ENCODE assay signal across 12 cellular contexts in genomic region chr2:26840937-26841610, GRCh38. TPM values are rescaled to one million over a fixed set of nuclear protein-coding genes. Genes with fewer than 3 reads are reported as not detected.
DNase-seq lines count a peak whose midpoint lies in the region; ATAC-seq, FAIRE-seq and TF ChIP-seq lines count a peak whose summit lies in the region.
"Had no signal": no experiment of that assay in that cellular context is flagged by ENCODE, and none has a peak within 500 bp of the region (broad histone marks: within the 10 kb centered on the region; RNA-seq: fewer than 3 reads in every experiment).

No MANE protein-coding gene starts in this region.

- H3K27me3 ChIP-seq in H1 (replicated peaks in 1 of 4; ENCODE audit: control insufficient read depth in 3 of 4, extremely low read depth in 1 of 4, insufficient read depth in 3 of 4, low read length in 3 of 4) = peaks cover 0 to 12% (median 5%) of the 10 kb centered on the region in 4 experiments; a peak in 4 of 7 replicates

- H3K4me3 ChIP-seq in A549 = no peak overlapping the region
- no peak overlapping the region for H3K4me3 ChIP-seq in H1 (ENCODE audit: extremely low read depth in 1 of 4, insufficient read depth in 2 of 4, low read depth in 3 of 4, low read length in 4 of 4)
- H3K4me3 ChIP-seq: colonic mucosa, hepatocyte had no signal

- H3K79me1 ChIP-seq in H1 (ENCODE audit: low read depth, low read length) = no peaks in the 10 kb centered on the region

- H4K8ac ChIP-seq in H1 (ENCODE audit: extremely low read depth, insufficient read depth, low read length) = no peak overlapping the region

- TF ChIP-seq CTCF in A549 (IDR thresholded peaks at IDR 0.05) (no peak), H1 (IDR thresholded peaks at IDR 0.05; ENCODE audit: control extremely low read depth in 1 of 3, insufficient read depth in 1 of 3, low read depth in 1 of 3, low read length in 3 of 3) (peak in 2 of 3 experiments; percentile 5 to 11; a peak in 1 of 4 replicates)

- no peak overlapping the region for H2BK20ac ChIP-seq in H1 (ENCODE audit: low read length)

- no peak overlapping the region for H2BK15ac ChIP-seq in H1 (ENCODE audit: low read length)

- CTCF ChIA-PET in A549 (lab: Yijun Ruan, JAX) = interaction anchor here (0.7 to 25.2 kb wide), 7 partner anchors 11 to 316 kb away, joined by 4 to 669 read pairs (median 128); no protein-coding TSS in a partner anchor
- CTCF ChIA-PET in H1 (lab: Charles Lee; ENCODE audit: partially characterized antibody) = interaction anchor here (0.6 to 14.4 kb wide), 9 partner anchors 69 to 1492 kb away, joined by 3 to 235 read pairs (median 9); no protein-coding TSS in a partner anchor

- TF ChIP-seq POLR2A in A549 (IDR thresholded peaks at IDR 0.05; ENCODE audit: low read length) (no peak), H1 (IDR thresholded peaks at IDR 0.05; ENCODE audit: control extremely low read depth in 1 of 2, low read depth in 2 of 2, low read length in 2 of 2) (no peak)

- POLR2A ChIA-PET in A549 (lab: Yijun Ruan, JAX) (no interaction called here), H1 (lab: Charles Lee; ENCODE audit: partially characterized antibody) (no interaction called here)

- ATAC-seq in A549 = peak; percentile 83 to 91
- no peak for ATAC-seq in HG02759 (IDR thresholded peaks at IDR 0.05; ENCODE audit: unreplicated experiment)
- ATAC-seq in GM21423 (IDR thresholded peaks at IDR 0.05; ENCODE audit: unreplicated experiment) = no peak

- H3K23me2 ChIP-seq in H1 (ENCODE audit: low read depth, low read length) = no peaks in the 10 kb centered on the region

- 6% methylated on average over 4 of the region's 4 CpGs for WGBS in A549 (ENCODE audit: missing lambda C conversion rate)
- 84% methylated on average over 4 of the region's 4 CpGs; no CpG with 5 or more reads in 1 of the 2 experiments for WGBS in H1 (ENCODE audit: extremely low coverage in 1 of 2, insufficient coverage in 1 of 2, insufficient read length in 1 of 2, insufficient replicate concordance in 2 of 2, low coverage in 1 of 2, low lambda C conversion rate in 2 of 2, missing lambda C conversion rate in 1 of 2), 2 experiments

- H2BK12ac ChIP-seq in H1 (ENCODE audit: low read depth, low read length) = no peak overlapping the region

- no peak for TF ChIP-seq EP300 in A549 (IDR thresholded peaks at IDR 0.05)
- TF ChIP-seq EP300 in H1 (IDR thresholded peaks at IDR 0.05; ENCODE audit: borderline replicate concordance in 1 of 2, low read depth in 2 of 2, low read length in 2 of 2) = no peak

- no peak overlapping the region for H2AK5ac ChIP-seq in H1 (ENCODE audit: low read depth, low read length)

- no peak overlapping the region for H2AFZ ChIP-seq in H1 (ENCODE audit: low read length)
- H2AFZ ChIP-seq: hepatocyte had no signal

- 0 out of 5 replicates have a peak, but pooled peaks of 1 of the 2 experiments have one; percentile 24 for TF ChIP-seq RAD21 in A549 (conservative IDR thresholded peaks at IDR 0.05 in 1 of 2, IDR thresholded peaks at IDR 0.05 in 1 of 2)
- TF ChIP-seq RAD21 in H1 (IDR thresholded peaks at IDR 0.05 in 1 of 2, conservative IDR thresholded peaks at IDR 0.05 in 1 of 2; ENCODE audit: low read depth in 2 of 2, low read length in 2 of 2) = 0 out of 4 replicates have a peak, but pooled peaks of 1 of the 2 experiments have one; percentile 16

- no peaks in the 10 kb centered on the region for H4K20me1 ChIP-seq in H1 (replicated peaks in 1 of 2; ENCODE audit: control insufficient read depth in 1 of 2, insufficient read depth in 2 of 2, low read length in 2 of 2)

- H3K14ac ChIP-seq in H1 (ENCODE audit: insufficient read length) = no peak overlapping the region

- H3K4me1 ChIP-seq in A549 (peaks cover 2% of the 10 kb centered on the region; the same call in 2 of the 3 replicates), H1 (replicated peaks in 1 of 4; ENCODE audit: control insufficient read depth in 3 of 4, insufficient read depth in 4 of 4, low read length in 3 of 4) (peaks cover 0 to 2% (median 0%) of the 10 kb centered on the region in 4 experiments; a peak in 2 of 7 replicates)
- H3K4me1 ChIP-seq: colonic mucosa had no signal

- no peaks in the 10 kb centered on the region for H3K36me3 ChIP-seq in H1 (ENCODE audit: control insufficient read depth in 2 of 4, insufficient read depth in 4 of 4, low read length in 3 of 4)
- H3K36me3 ChIP-seq: colonic mucosa had no signal

- no peaks in the 10 kb centered on the region for H3K79me2 ChIP-seq in H1 (ENCODE audit: control insufficient read depth in 1 of 2, insufficient read depth in 2 of 2, low read length in 2 of 2)
- H3K79me2 ChIP-seq: hepatocyte had no signal

- H3K4me2 ChIP-seq in A549 (no peak overlapping the region), H1 (ENCODE audit: insufficient read depth in 1 of 2, low read depth in 2 of 2, low read length in 2 of 2) (no peak overlapping the region)
- H3K4me2 ChIP-seq: hepatocyte had no signal

- H3K4ac ChIP-seq in H1 (replicated peaks; ENCODE audit: insufficient read length, low read depth, low read length) = no peak overlapping the region

- H3K23ac ChIP-seq in H1 (ENCODE audit: insufficient read length) = no peak overlapping the region

- H3K27ac ChIP-seq in A549 (no peak overlapping the region), H1 (ENCODE audit: low read depth, low read length) (no peak overlapping the region), substantia nigra (ENCODE audit: low read depth, low read length, poor library complexity, severe bottlenecking) (no peak overlapping the region)
- H3K27ac ChIP-seq: colonic mucosa, hepatocyte had no signal

- no peak overlapping the region for H4K5ac ChIP-seq in H1 (ENCODE audit: insufficient read length, low read depth, low read length)

- H3K9ac ChIP-seq in H1 (replicated peaks in 1 of 4; ENCODE audit: extremely low read depth in 1 of 4, low read depth in 3 of 4, low read length in 3 of 4) = no peak overlapping the region

- H3K56ac ChIP-seq in H1 (replicated peaks; ENCODE audit: insufficient read length, low read depth, low read length) = no peak overlapping the region

- FAIRE-seq in A549 (lab: Jason Lieb, UNC) = no peak
- no peak for FAIRE-seq in H1 (lab: Jason Lieb, UNC)

- no peak overlapping the region for H2BK120ac ChIP-seq in H1 (replicated peaks; ENCODE audit: low read depth, low read length)

- H2BK5ac ChIP-seq in H1 (ENCODE audit: low read depth, low read length) = no peak overlapping the region

- H3K9me3 ChIP-seq in A549 (peaks cover 7% of the 10 kb centered on the region; the same call in 1 of the 3 replicates), H1 (ENCODE audit: insufficient read depth in 2 of 2, low read depth in 1 of 2, low read length in 1 of 2) (no peaks in the 10 kb centered on the region)
- H3K9me3 ChIP-seq: colonic mucosa had no signal

- no peak overlapping the region for H4K91ac ChIP-seq in H1 (replicated peaks; ENCODE audit: insufficient read length, low read length)

- no peak overlapping the region for H3K18ac ChIP-seq in H1 (ENCODE audit: extremely low read depth, low read length)

- peak; percentile 48 to 58 for DNase-seq in A549 (ENCODE audit: low read depth in 1 of 2, low spot score in 1 of 2)
- peak; percentile 19 for DNase-seq in Daoy (ENCODE audit: low read depth)
- DNase-seq in NCI-H2196 treated with DMSO at 0.1 percent for 48 hours (lab: John Stamatoyannopoulos, UW; ENCODE audit: unreplicated experiment) = peak; percentile 18
- DNase-seq in H1 (ENCODE audit: low read depth in 1 of 2, low spot score in 2 of 2) = no peak
- no peak for DNase-seq in GOT3 (lab: John Stamatoyannopoulos, UW)
- DNase-seq in substantia nigra (lab: John Stamatoyannopoulos, UW) = no peak
- DNase-seq: activated effector memory CD4-positive, alpha-beta T cell treated with Interleukin-2 at 50 U/mL for 16 hours; colonic mucosa; midbrain had no signal

TF ChIP-seq in A549, 52 proteins besides CTCF, POLR2A, EP300 and RAD21 (continues in another document):
- TF ChIP-seq KDM5A (IDR thresholded peaks at IDR 0.05) = no peak
- TF ChIP-seq RCOR1 (IDR thresholded peaks at IDR 0.05; ENCODE audit: low read depth, low read length) = no peak

TF ChIP-seq in H1, 55 proteins besides CTCF, POLR2A, EP300 and RAD21 (continues in another document):
- TF ChIP-seq TAF1 (IDR thresholded peaks at IDR 0.05; ENCODE audit: low read depth, low read length) = no peak
- no peak for TF ChIP-seq RFX5 (IDR thresholded peaks at IDR 0.05; ENCODE audit: borderline replicate concordance, low read depth, low read length)

RNA-seq across cellular contexts. Expression of gene DPYSL5, which starts 6.9 kb away (rescaled TPM):
- 2.4 and 2.5 TPM in 2 replicates for polyA plus RNA-seq in A549 (2011; rRNA removed)
- polyA plus RNA-seq in A549 (2012; cell fraction: cytosol; rRNA removed) = 4.3 and 5.5 TPM in 2 replicates
- polyA plus RNA-seq in A549 (2012; cell fraction: nucleus; rRNA removed) = 4.4 and 5.3 TPM in 2 replicates
- 6.8 to 8.3 TPM (median 8.2 TPM) in 3 replicates for polyA plus RNA-seq in A549 (2017; fragmentation: RNase III; extraction: RNeasy Plus Mini Kit Qiagen cat#74134 plus additional on column Dnase treatment)
- 5.8 and 6.4 TPM in 2 replicates for polyA minus RNA-seq in A549 (2011; rRNA and poly(A)+ RNA removed)
- 1.0 and 1.9 TPM in 2 replicates for total RNA-seq in Daoy (2014; rRNA removed; shearing (Covaris generic))
- 16.3 and 16.4 TPM in 2 replicates for total RNA-seq in H1 (2021; fragmentation: NEBNext Ultra II Directional; extraction: Animal tissue kit (Norgen Biotek cat#: 25700))
- 11.9 and 14.1 TPM in 2 replicates for polyA plus RNA-seq in H1 (2011; rRNA removed)
- polyA plus RNA-seq in H1 (2011; cell fraction: cytosol; rRNA removed) = 12.9 TPM
- polyA plus RNA-seq in H1 (2011; cell fraction: nucleus; rRNA removed) = 13.3 TPM
- 16.3 to 19.4 TPM (median 17.9 TPM) in 4 replicates for polyA plus RNA-seq in H1 (2012, experiment 1 of 2)
- 14.1 TPM for polyA plus RNA-seq in H1 (2012, experiment 2 of 2)
- 2.7 TPM for polyA plus RNA-seq in H1 (2013, experiment 1 of 2)
- polyA plus RNA-seq in H1 (2013, experiment 2 of 2) = 2.9 TPM
- polyA minus RNA-seq in H1 (2011; rRNA and poly(A)+ RNA removed) = 32.4 and 35.8 TPM in 2 replicates
- 7.0 TPM for polyA minus RNA-seq in H1 (2011; cell fraction: cytosol; rRNA and poly(A)+ RNA removed)
- polyA minus RNA-seq in H1 (2011; cell fraction: nucleus; rRNA and poly(A)+ RNA removed) = 9.8 TPM

RNA-seq across cellular contexts. Expression of gene CENPA, which starts 55.2 kb away (rescaled TPM):
- polyA plus RNA-seq in A549 (2011; rRNA removed) (44.1 and 46.0 TPM in 2 replicates), A549 (2017; fragmentation: RNase III; extraction: RNeasy Plus Mini Kit Qiagen cat#74134 plus additional on column Dnase treatment) (41.6 to 45.7 TPM (median 43.7 TPM) in 3 replicates), H1 (2011; rRNA removed) (17.6 and 19.4 TPM in 2 replicates)
- polyA plus RNA-seq in A549 (2012; cell fraction: cytosol; rRNA removed) = 45.4 and 56.0 TPM in 2 replicates
- polyA plus RNA-seq in A549 (2012; cell fraction: nucleus; rRNA removed) = 25.6 and 33.4 TPM in 2 replicates
- 30.7 and 33.2 TPM in 2 replicates for polyA minus RNA-seq in A549 (2011; rRNA and poly(A)+ RNA removed)
- 25.3 and 27.9 TPM in 2 replicates for total RNA-seq in Daoy (2014; rRNA removed; shearing (Covaris generic))
- 28.5 and 30.9 TPM in 2 replicates for total RNA-seq in H1 (2021; fragmentation: NEBNext Ultra II Directional; extraction: Animal tissue kit (Norgen Biotek cat#: 25700))
- polyA plus RNA-seq in H1 (2011; cell fraction: cytosol; rRNA removed) = 19.1 TPM
- 15.4 TPM for polyA plus RNA-seq in H1 (2011; cell fraction: nucleus; rRNA removed)
- 15.1 to 18.3 TPM (median 17.2 TPM) in 4 replicates for polyA plus RNA-seq in H1 (2012, experiment 1 of 2)
- polyA plus RNA-seq in H1 (2012, experiment 2 of 2) = 19.3 TPM
- polyA plus RNA-seq in H1 (2013, experiment 1 of 2) = 16.2 TPM
- polyA plus RNA-seq in H1 (2013, experiment 2 of 2) = 17.2 TPM
- 14.0 and 19.9 TPM in 2 replicates for polyA minus RNA-seq in H1 (2011; rRNA and poly(A)+ RNA removed)
- 16.4 TPM for polyA minus RNA-seq in H1 (2011; cell fraction: cytosol; rRNA and poly(A)+ RNA removed)
- polyA minus RNA-seq in H1 (2011; cell fraction: nucleus; rRNA and poly(A)+ RNA removed) = 10.6 TPM

Comparison
In these comparisons a context has a peak if more than half of its experiments do, and no peak if none do; other contexts are left out.
1. ATAC-seq: peak in A549 (2 of 2); none in HG02759 (single experiment) and GM21423 (single experiment).
2. DNase-seq: peak in A549 (2 of 2), Daoy (single experiment) and NCI-H2196 treated with DMSO at 0.1 percent for 48 hours (single experiment); none in H1 (0 of 2), GOT3 (single experiment) and substantia nigra (0 of 49).
3. Of the 18 proteins assayed by ChIP-seq in both H1 and A549: peak only in H1: CTCF; only in A549: none; in both: none; in neither: 16; mixed calls (peak in some experiments, not most) for 1.